1 cellular context compared by ENCODE assay signal in genomic region chr20:34705383-34706021, GRCh38.
TF ChIP-seq lines count a peak whose summit lies in the region.

No MANE protein-coding gene starts in this region.

TF ChIP-seq in K562, 482 proteins besides CTCF, POLR2A, EP300 and RAD21 (continued from another document and continues in another):
- TF ChIP-seq E4F1 (CRISPR knock-in tag; IDR thresholded peaks at IDR 0.05; ENCODE audit: borderline replicate concordance) (no peak), POLR2B (IDR thresholded peaks at IDR 0.05; ENCODE audit: low read depth, partially characterized antibody) (no peak), ATF6 (CRISPR knock-in tag; IDR thresholded peaks at IDR 0.05) (no peak), CHCHD3 (CRISPR knock-in tag; IDR thresholded peaks at IDR 0.05) (no peak), ZNF583 (CRISPR knock-in tag; IDR thresholded peaks at IDR 0.05) (no peak), THAP12 (CRISPR knock-in tag; IDR thresholded peaks at IDR 0.05) (no peak), SRSF1 (IDR thresholded peaks at IDR 0.05; ENCODE audit: low read depth, low read length) (no peak), SREBF2 (CRISPR knock-in tag; IDR thresholded peaks at IDR 0.05) (no peak), POLR3A (IDR thresholded peaks at IDR 0.05; ENCODE audit: borderline replicate concordance, extremely low read depth, insufficient read depth, insufficient read length) (no peak), ZNF707 (CRISPR knock-in tag; conservative IDR thresholded peaks at IDR 0.05) (no peak), TCF7 (IDR thresholded peaks at IDR 0.05; ENCODE audit: borderline replicate concordance) (no peak), E2F1 (CRISPR knock-in tag; IDR thresholded peaks at IDR 0.05) (no peak), ATF3 (IDR thresholded peaks at IDR 0.05) (peak; percentile 84), ATF3 (CRISPR knock-in tag; conservative IDR thresholded peaks at IDR 0.05) (no peak; the same call in 1 of the 2 replicates), CAMTA2 (CRISPR knock-in tag; conservative IDR thresholded peaks at IDR 0.05) (no peak), TFAM (CRISPR knock-in tag; conservative IDR thresholded peaks at IDR 0.05) (no peak), ZNF184 (CRISPR knock-in tag; IDR thresholded peaks at IDR 0.05) (no peak), ZNF174 (CRISPR knock-in tag; IDR thresholded peaks at IDR 0.05) (no peak), RNF219 (CRISPR knock-in tag; IDR thresholded peaks at IDR 0.05) (no peak), E2F8 (IDR thresholded peaks at IDR 0.05; ENCODE audit: low read depth, partially characterized antibody) (no peak), STAG1 (CRISPR knock-in tag; IDR thresholded peaks at IDR 0.05; ENCODE audit: borderline replicate concordance) (0 out of 2 replicates have a peak, but pooled peaks have one; percentile 24), HIVEP1 (CRISPR knock-in tag; IDR thresholded peaks at IDR 0.05) (no peak), NFIC (IDR thresholded peaks at IDR 0.05) (no peak), SNRNP70 (optimal IDR thresholded peaks at IDR 0.05; ENCODE audit: low read depth, low read length) (no peak), POU5F1 (IDR thresholded peaks at IDR 0.05; ENCODE audit: borderline replicate concordance, low read depth, low read length, partially characterized antibody) (no peak), E2F3 (CRISPR knock-in tag; IDR thresholded peaks at IDR 0.05) (no peak), GATAD2A (IDR thresholded peaks at IDR 0.05) (no peak), SFPQ (IDR thresholded peaks at IDR 0.05; ENCODE audit: low read depth, low read length) (no peak), POLR2G (IDR thresholded peaks at IDR 0.05; ENCODE audit: low read depth, low read length) (no peak), HDAC1 (IDR thresholded peaks at IDR 0.05) (no peak), PKNOX1 (IDR thresholded peaks at IDR 0.05) (0 out of 2 replicates have a peak, but pooled peaks have one; percentile 2), ZSCAN29 (IDR thresholded peaks at IDR 0.05) (no peak), TOE1 (IDR thresholded peaks at IDR 0.05; ENCODE audit: borderline replicate concordance) (no peak), TOE1 (CRISPR knock-in tag; IDR thresholded peaks at IDR 0.05; ENCODE audit: borderline replicate concordance, low read depth) (no peak), ZNF561 (CRISPR knock-in tag; conservative IDR thresholded peaks at IDR 0.05) (no peak), AFF4 (CRISPR knock-in tag; IDR thresholded peaks at IDR 0.05) (no peak), DACH1 (IDR thresholded peaks at IDR 0.05; ENCODE audit: partially characterized antibody) (peak; percentile 80), EGR1 (conservative IDR thresholded peaks at IDR 0.05) (no peak), XRCC3 (IDR thresholded peaks at IDR 0.05) (no peak), RB1 (IDR thresholded peaks at IDR 0.05; ENCODE audit: low read depth) (no peak), OTX1 (CRISPR knock-in tag; IDR thresholded peaks at IDR 0.05) (no peak)
